31 cellular contexts compared by ENCODE assay signal in the genomic region with DNA sequence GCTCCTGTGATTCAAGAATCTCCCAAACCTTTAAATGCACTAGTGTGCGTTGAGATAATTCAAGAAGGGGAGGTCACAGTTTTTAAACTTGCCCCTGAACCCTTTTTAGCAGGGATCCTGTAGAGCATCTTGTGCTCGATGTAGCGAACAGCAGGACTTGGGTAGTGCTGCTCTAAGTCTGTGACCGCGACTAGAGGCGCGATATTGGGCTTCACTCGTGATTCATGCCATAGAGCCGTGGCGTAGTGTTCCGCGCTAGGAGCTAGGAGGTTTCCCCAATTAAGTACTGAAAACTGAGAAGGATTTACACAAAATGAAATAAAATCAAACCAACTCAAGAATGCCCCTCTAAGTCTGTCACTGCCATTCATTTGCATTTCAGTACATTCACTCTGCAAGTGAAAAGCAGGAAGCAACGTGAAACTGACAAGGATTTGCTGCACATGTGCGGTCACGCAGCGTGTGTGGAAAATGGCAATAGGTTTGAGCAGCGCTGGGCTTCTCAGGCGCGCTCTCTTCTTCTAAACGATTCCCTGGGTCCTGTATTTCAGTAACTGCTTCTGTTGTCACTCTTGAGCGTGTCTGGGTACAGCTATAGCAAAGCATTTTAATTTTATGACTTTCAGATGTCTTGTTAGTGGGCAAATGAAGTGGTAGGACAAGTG.
"Had no signal": no experiment of that assay in that cellular context is flagged by ENCODE, and none has a peak within 500 bp of the region (broad histone marks: within the 10 kb centered on the region; RNA-seq: fewer than 3 reads in every experiment).

No MANE protein-coding gene starts in this region.

- ATAC-seq: activated CD8-positive, alpha-beta T cell treated with anti-CD3 and anti-CD28 coated beads for 36 hours; body of pancreas; Panc1 had no signal

- H3K27me3 ChIP-seq: ascending aorta, body of pancreas, breast epithelium, SJCRH30 had no signal

- H3K27ac ChIP-seq: ascending aorta, body of pancreas, breast epithelium, coronary artery, SJCRH30, SK-N-MC, WERI-Rb-1 had no signal

- DNase-seq: activated CD4-positive, alpha-beta T cell treated with anti-CD3 and anti-CD28 coated beads, Interleukin-2, amount 10 ng/mL, durations not matched to agents 24 days and 14 days; activated CD4-positive, alpha-beta T cell treated with anti-CD3 and anti-CD28 coated beads, Interleukin-2, amount 50 U/mL, for 4 hours; activated CD8-positive, alpha-beta T cell treated with anti-CD3 and anti-CD28 coated beads for 36 hours; activated gamma-delta T cell; activated naive CD4-positive, alpha-beta T cell treated with Interleukin-2 at 50 U/mL for 16 hours; activated naive CD8-positive, alpha-beta T cell treated with anti-CD3 and anti-CD28 coated beads, Interleukin-2, amount 10 ng/mL, durations not matched to agents 7 days and 5 days; activated T-cell treated with anti-CD3 and anti-CD28 coated beads, Interleukin-2, amount 50 U/mL, for 24 hours; body of pancreas; MM.1S; MV-4-11; NCI-H1092 treated with DMSO at 0.1 percent for 48 hours; NCI-H1417; NCI-H146; NCI-H187; NCI-H2029 treated with DMSO at 0.1 percent for 48 hours; NCI-H2107; NCI-H2171 treated with DMSO at 0.1 percent for 48 hours; NCI-H2227 treated with DMSO at 0.1 percent for 48 hours; NCI-H446; NCI-H510A treated with DMSO at 0.1 percent for 48 hours; NCI-H526 treated with DMSO at 0.1 percent for 48 hours; NCI-H774; SHP77; SJCRH30; T1000; WERI-Rb-1 had no signal

- H3K9me3 ChIP-seq: ascending aorta, body of pancreas, breast epithelium, SJCRH30 had no signal

- H3K4me3 ChIP-seq: ascending aorta, body of pancreas, breast epithelium, coronary artery, SJCRH30, SK-N-MC had no signal

- H3K36me3 ChIP-seq: ascending aorta, breast epithelium, SJCRH30, WERI-Rb-1 had no signal

- H3K4me1 ChIP-seq: ascending aorta, body of pancreas, breast epithelium, SJCRH30 had no signal
